In genomic region chr15:25783607-25784131, GRCh38 we compare ENCODE assay signal across 8 cellular contexts.
A peak's percentile ranks its signal among the peaks of the same experiment; 100 is the strongest.
DNase-seq lines count a peak whose midpoint lies in the region; ATAC-seq and TF ChIP-seq lines count a peak whose summit lies in the region.

No MANE protein-coding gene starts in this region.

- peaks cover 8% of the 10 kb centered on the region for H3K27me3 Mint-ChIP-seq in GM23338 (ENCODE audit: insufficient read depth, low read depth, poor library complexity)

- no peaks in the 10 kb centered on the region for H3K27me3 ChIP-seq in GM23338 (ENCODE audit: insufficient read depth)

- 0 out of 2 replicates have a peak overlapping the region, but pooled peaks have one; percentile 52 for H2AFZ ChIP-seq in GM23338

- no peaks in the 10 kb centered on the region for H3F3A ChIP-seq in GM23338 (replicated peaks; ENCODE audit: low read depth)

- no peaks in the 10 kb centered on the region for H3K36me3 Mint-ChIP-seq in GM23338 (ENCODE audit: low read depth)

- no peak overlapping the region for H3K4me3 ChIP-seq in GM23338
- no peak overlapping the region for H3K4me3 ChIP-seq in epithelial cell of esophagus (ENCODE audit: low read length)

- H3K27ac Mint-ChIP-seq in GM23338, result peak overlapping the region; percentile 38

- peak; percentile 80 for ATAC-seq in GM23338
- ATAC-seq in GM18520 (IDR thresholded peaks at IDR 0.05; ENCODE audit: unreplicated experiment), result no peak

- no peaks in the 10 kb centered on the region for H4K20me1 ChIP-seq in GM23338 (replicated peaks; ENCODE audit: insufficient read depth)

- DNase-seq in GM23338 (ENCODE audit: low spot score) (peak; percentile 88), epithelial cell of esophagus (ENCODE audit: low read depth) (no peak), HPDE6-E6E7 (ENCODE audit: extremely low spot score) (no peak), cortex of kidney (lab: John Stamatoyannopoulos, UW) (no peak), midbrain (lab: John Stamatoyannopoulos, UW) (no peak)
- DNase-seq in activated CD4-positive, alpha-beta T cell treated with anti-CD3 and anti-CD28 coated beads for 4 hours, result peak; percentile 26 to 57
- peak; percentile 22 to 38 for DNase-seq in stimulated activated CD4-positive, alpha-beta T cell treated with anti-CD3 and anti-CD28 coated beads, Interleukin-4, amount 100 ng/mL, for 48 hours (ENCODE audit: low read depth in 2 of 2)

- H3K79me2 ChIP-seq in GM23338 (replicated peaks; ENCODE audit: insufficient read depth), result no peaks in the 10 kb centered on the region

- H3K4me2 ChIP-seq in GM23338, result no peak overlapping the region

- peaks cover 16% of the 10 kb centered on the region; the same call in 2 of the 3 replicates for H3K4me1 Mint-ChIP-seq in GM23338

- TF ChIP-seq CTCF in GM23338 (conservative IDR thresholded peaks at IDR 0.05; ENCODE audit: low read depth in 2 of 2) (peak; percentile 80 to 83), epithelial cell of esophagus (IDR thresholded peaks at IDR 0.05; ENCODE audit: insufficient read depth, low read depth, low read length, missing control alignments) (peak; percentile 7)

- no peaks in the 10 kb centered on the region for H3K9me3 Mint-ChIP-seq in GM23338

- no peaks in the 10 kb centered on the region for H3K36me3 ChIP-seq in GM23338 (ENCODE audit: insufficient read depth)

- no peaks in the 10 kb centered on the region for H3K9me2 ChIP-seq in GM23338 (ENCODE audit: insufficient read depth)

- H3K27ac ChIP-seq in GM23338 (ENCODE audit: low read depth), result no peak overlapping the region

- H3K4me1 ChIP-seq in GM23338 (ENCODE audit: insufficient read depth), result no peaks in the 10 kb centered on the region

- no peak overlapping the region for H3K4me3 Mint-ChIP-seq in GM23338

TF ChIP-seq in GM23338, 12 proteins besides CTCF, POLR2A, EP300 and RAD21:
- TF ChIP-seq ZNF114 (CRISPR knock-in tag; IDR thresholded peaks at IDR 0.05) (peak; percentile 38; the same call in 1 of the 2 replicates), CREB1 (CRISPR knock-in tag; IDR thresholded peaks at IDR 0.05; ENCODE audit: low read depth) (no peak)
- TF ChIP-seq, protein P1, sequence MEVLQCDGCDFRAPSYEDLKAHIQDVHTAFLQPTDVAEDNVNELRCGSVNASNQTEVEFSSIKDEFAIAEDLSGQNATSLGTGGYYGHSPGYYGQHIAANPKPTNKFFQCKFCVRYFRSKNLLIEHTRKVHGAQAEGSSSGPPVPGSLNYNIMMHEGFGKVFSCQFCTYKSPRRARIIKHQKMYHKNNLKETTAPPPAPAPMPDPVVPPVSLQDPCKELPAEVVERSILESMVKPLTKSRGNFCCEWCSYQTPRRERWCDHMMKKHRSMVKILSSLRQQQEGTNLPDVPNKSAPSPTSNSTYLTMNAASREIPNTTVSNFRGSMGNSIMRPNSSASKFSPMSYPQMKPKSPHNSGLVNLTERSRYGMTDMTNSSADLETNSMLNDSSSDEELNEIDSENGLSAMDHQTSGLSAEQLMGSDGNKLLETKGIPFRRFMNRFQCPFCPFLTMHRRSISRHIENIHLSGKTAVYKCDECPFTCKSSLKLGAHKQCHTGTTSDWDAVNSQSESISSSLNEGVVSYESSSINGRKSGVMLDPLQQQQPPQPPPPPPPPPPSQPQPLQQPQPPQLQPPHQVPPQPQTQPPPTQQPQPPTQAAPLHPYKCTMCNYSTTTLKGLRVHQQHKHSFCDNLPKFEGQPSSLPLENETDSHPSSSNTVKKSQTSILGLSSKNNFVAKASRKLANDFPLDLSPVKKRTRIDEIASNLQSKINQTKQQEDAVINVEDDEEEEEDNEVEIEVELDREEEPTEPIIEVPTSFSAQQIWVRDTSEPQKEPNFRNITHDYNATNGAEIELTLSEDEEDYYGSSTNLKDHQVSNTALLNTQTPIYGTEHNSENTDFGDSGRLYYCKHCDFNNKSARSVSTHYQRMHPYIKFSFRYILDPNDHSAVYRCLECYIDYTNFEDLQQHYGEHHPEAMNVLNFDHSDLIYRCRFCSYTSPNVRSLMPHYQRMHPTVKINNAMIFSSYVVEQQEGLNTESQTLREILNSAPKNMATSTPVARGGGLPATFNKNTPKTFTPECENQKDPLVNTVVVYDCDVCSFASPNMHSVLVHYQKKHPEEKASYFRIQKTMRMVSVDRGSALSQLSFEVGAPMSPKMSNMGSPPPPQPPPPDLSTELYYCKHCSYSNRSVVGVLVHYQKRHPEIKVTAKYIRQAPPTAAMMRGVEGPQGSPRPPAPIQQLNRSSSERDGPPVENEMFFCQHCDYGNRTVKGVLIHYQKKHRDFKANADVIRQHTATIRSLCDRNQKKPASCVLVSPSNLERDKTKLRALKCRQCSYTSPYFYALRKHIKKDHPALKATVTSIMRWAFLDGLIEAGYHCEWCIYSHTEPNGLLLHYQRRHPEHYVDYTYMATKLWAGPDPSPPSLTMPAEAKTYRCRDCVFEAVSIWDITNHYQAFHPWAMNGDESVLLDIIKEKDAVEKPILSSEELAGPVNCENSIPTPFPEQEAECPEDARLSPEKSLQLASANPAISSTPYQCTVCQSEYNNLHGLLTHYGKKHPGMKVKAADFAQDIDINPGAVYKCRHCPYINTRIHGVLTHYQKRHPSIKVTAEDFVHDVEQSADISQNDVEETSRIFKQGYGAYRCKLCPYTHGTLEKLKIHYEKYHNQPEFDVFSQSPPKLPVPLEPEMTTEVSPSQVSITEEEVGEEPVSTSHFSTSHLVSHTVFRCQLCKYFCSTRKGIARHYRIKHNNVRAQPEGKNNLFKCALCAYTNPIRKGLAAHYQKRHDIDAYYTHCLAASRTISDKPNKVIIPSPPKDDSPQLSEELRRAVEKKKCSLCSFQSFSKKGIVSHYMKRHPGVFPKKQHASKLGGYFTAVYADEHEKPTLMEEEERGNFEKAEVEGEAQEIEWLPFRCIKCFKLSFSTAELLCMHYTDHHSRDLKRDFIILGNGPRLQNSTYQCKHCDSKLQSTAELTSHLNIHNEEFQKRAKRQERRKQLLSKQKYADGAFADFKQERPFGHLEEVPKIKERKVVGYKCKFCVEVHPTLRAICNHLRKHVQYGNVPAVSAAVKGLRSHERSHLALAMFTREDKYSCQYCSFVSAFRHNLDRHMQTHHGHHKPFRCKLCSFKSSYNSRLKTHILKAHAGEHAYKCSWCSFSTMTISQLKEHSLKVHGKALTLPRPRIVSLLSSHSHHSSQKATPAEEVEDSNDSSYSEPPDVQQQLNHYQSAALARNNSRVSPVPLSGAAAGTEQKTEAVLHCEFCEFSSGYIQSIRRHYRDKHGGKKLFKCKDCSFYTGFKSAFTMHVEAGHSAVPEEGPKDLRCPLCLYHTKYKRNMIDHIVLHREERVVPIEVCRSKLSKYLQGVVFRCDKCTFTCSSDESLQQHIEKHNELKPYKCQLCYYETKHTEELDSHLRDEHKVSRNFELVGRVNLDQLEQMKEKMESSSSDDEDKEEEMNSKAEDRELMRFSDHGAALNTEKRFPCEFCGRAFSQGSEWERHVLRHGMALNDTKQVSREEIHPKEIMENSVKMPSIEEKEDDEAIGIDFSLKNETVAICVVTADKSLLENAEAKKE (CRISPR knock-in tag; IDR thresholded peaks at IDR 0.05), result peak; percentile 31; the same call in 1 of the 2 replicates

Comparison
In these comparisons a context has a peak if more than half of its experiments do, and no peak if none do; other contexts are left out.
1. DNase-seq: peak in GM23338 (single experiment), activated CD4-positive, alpha-beta T cell treated with anti-CD3 and anti-CD28 coated beads for 4 hours (2 of 2) and stimulated activated CD4-positive, alpha-beta T cell treated with anti-CD3 and anti-CD28 coated beads, Interleukin-4, amount 100 ng/mL, for 48 hours (2 of 2); none in epithelial cell of esophagus (single experiment), HPDE6-E6E7 (single experiment), cortex of kidney (single experiment) and midbrain (single experiment).